Comparison of ENCODE assay signal across 18 cellular contexts in the genomic region with DNA sequence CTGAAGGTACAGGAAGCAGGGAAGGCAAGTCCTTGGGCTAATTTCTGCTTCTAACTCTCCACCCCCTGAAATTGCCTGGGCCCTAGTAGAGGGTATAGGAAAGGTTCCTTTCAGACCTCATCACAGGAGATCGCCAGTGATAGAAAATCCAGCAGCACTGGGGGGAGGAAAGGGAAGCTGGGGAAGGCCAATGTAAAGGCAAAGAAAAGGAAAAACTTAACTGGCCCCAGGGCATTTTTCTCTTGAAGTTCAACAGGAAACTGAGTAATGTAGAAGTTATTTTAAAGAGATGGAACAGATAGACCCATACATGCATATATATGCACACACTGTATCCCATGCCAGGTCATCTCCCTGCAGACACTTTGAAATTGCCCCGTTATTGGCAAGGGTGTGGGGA.
DNase-seq lines count a peak whose midpoint lies in the region; ATAC-seq and TF ChIP-seq lines count a peak whose summit lies in the region.
"Had no signal": no experiment of that assay in that cellular context is flagged by ENCODE, and none has a peak within 500 bp of the region (broad histone marks: within the 10 kb centered on the region; RNA-seq: fewer than 3 reads in every experiment).

No MANE protein-coding gene starts in this region.

- no TSS peak for BruUV-seq in PC-9 (replicated peaks; lab: Mats Ljungman, UMichigan)

- intact Hi-C loops in PC-9 (cut with micrococcal nuclease; ENCODE audit: unreplicated experiment), result loop anchor here (5.0 to 10.0 kb wide), 2 partner anchors 134 to 348 kb away; partner anchors contain the start of gene TRIM44
- intact Hi-C loops in prostate gland (cut with DNase I), result no loop called here

- H3K4me2 ChIP-seq in PC-9, result peak overlapping the region; percentile 50
- H3K4me2 ChIP-seq: GM23338, hepatocyte had no signal

- H3K9me3 ChIP-seq in PC-9 (ENCODE audit: insufficient read depth, low read depth) (no peaks in the 10 kb centered on the region), prostate gland (no peaks in the 10 kb centered on the region)
- H3K9me3 ChIP-seq: left lung had no signal

- H2AFZ ChIP-seq in PC-9, result no peak overlapping the region
- H2AFZ ChIP-seq: GM23338, hepatocyte had no signal

- H3K4me1 ChIP-seq in PC-9 (replicated peaks; ENCODE audit: insufficient read depth) (peaks cover 56% of the 10 kb centered on the region), prostate gland (replicated peaks) (no peaks in the 10 kb centered on the region)
- H3K4me1 ChIP-seq: left lung had no signal

- POLR2A ChIA-PET in PC-9 (lab: Charles Lee; ENCODE audit: unreplicated experiment), result interaction anchor here (0.6 to 0.7 kb wide), 4 partner anchors 26 to 213 kb away, joined by 3 to 12 read pairs (median 4); no protein-coding TSS in a partner anchor

- CTCF ChIA-PET in PC-9 (lab: Charles Lee), result interaction anchor here (0.5 to 1.1 kb wide), 2 partner anchors 26 to 114 kb away, joined by 4 to 5 read pairs; no protein-coding TSS in a partner anchor

- H3K9me2 ChIP-seq in PC-9 (ENCODE audit: insufficient read depth), result no peaks in the 10 kb centered on the region

- H3K36me3 ChIP-seq in PC-9 (ENCODE audit: low read depth) (peaks cover 10% of the 10 kb centered on the region; the same call in 1 of the 2 replicates), brain microvascular endothelial cell (replicated peaks) (no peaks in the 10 kb centered on the region), prostate gland (no peaks in the 10 kb centered on the region)
- H3K36me3 ChIP-seq: left lung had no signal

- WGBS in prostate gland, result 64% methylated on average over 2 of the region's 2 CpGs

- peak overlapping the region; percentile 54 for H3K27ac ChIP-seq in PC-9
- peak overlapping the region; percentile 44 for H3K27ac ChIP-seq in brain microvascular endothelial cell
- no peak overlapping the region for H3K27ac ChIP-seq in prostate gland
- H3K27ac ChIP-seq: hepatocyte, left lung had no signal

- H3K4me3 ChIP-seq in PC-9, result no peak overlapping the region
- no peak overlapping the region for H3K4me3 ChIP-seq in brain microvascular endothelial cell (ENCODE audit: low read depth, low read length)
- H3K4me3 ChIP-seq in prostate gland, result no peak overlapping the region
- H3K4me3 ChIP-seq: GM23338, hepatocyte, left lung had no signal

- no peak for TF ChIP-seq CTCF in PC-9 (conservative IDR thresholded peaks at IDR 0.05)
- TF ChIP-seq CTCF in brain microvascular endothelial cell (IDR thresholded peaks at IDR 0.05; ENCODE audit: low read depth, low read length, missing control alignments), result no peak
- no peak for TF ChIP-seq CTCF in prostate gland (IDR thresholded peaks at IDR 0.05)

- no peaks in the 10 kb centered on the region for H3K27me3 ChIP-seq in PC-9 (ENCODE audit: insufficient read depth, low read depth)
- H3K27me3 ChIP-seq in brain microvascular endothelial cell (replicated peaks), result no peaks in the 10 kb centered on the region
- H3K27me3 ChIP-seq in prostate gland (replicated peaks; ENCODE audit: insufficient read depth), result no peaks in the 10 kb centered on the region
- H3K27me3 ChIP-seq: hepatocyte, left lung had no signal

- TF ChIP-seq POLR2A in prostate gland (IDR thresholded peaks at IDR 0.05), result no peak

- in situ Hi-C loops in brain microvascular endothelial cell (cut with HindIII; ENCODE audit: low pct_ligation_motif_present, low sequenced_read_pairs), result no loop called here

- peaks cover 64% of the 10 kb centered on the region for H3K79me2 ChIP-seq in PC-9 (ENCODE audit: low read depth)

- ATAC-seq in GM21717 (IDR thresholded peaks at IDR 0.05; ENCODE audit: unreplicated experiment), result no peak
- ATAC-seq: GM23338; left lung; sciatic nerve; stimulated activated naive CD8-positive, alpha-beta T cell treated with anti-CD3 and anti-CD28 coated beads, Interleukin-15, Interleukin-2, amounts not matched to agents 100 U/mL and 50 U/mL, for 24 hours; T-helper 17 cell had no signal

- H3F3A ChIP-seq in PC-9 (ENCODE audit: insufficient read depth, low read depth), result peaks cover 36% of the 10 kb centered on the region

- H4K20me1 ChIP-seq in PC-9 (ENCODE audit: insufficient read depth), result no peaks in the 10 kb centered on the region

- DNase-seq in EH (ENCODE audit: low read depth), result peak; percentile 94
- DNase-seq in PC-9, result peak; percentile 58 to 89
- DNase-seq in brain microvascular endothelial cell, result peak; percentile 40
- peak; percentile 43 for DNase-seq in kidney tubule cell (ENCODE audit: low spot score)
- no peak for DNase-seq in prostate gland (ENCODE audit: low spot score)
- DNase-seq in COLO668 (lab: John Stamatoyannopoulos, UW; ENCODE audit: unreplicated experiment), result no peak
- DNase-seq in activated CD4-positive, alpha-beta T cell treated with anti-CD3 and anti-CD28 coated beads, Interleukin-2, amount 50 U/mL, for 4 hours, result no peak
- DNase-seq: activated CD4-positive, alpha-beta T cell treated with anti-CD3 and anti-CD28 coated beads, Interleukin-2, amount 50 U/mL, for 1 hour; endodermal cell; left lung; MM.1S; NCI-H2171; stimulated activated naive CD8-positive, alpha-beta T cell treated with anti-CD3 and anti-CD28 coated beads, Interleukin-15, Interleukin-2, amounts not matched to agents 100 U/mL and 50 U/mL, for 24 hours; T-helper 17 cell had no signal

Comparison
In these comparisons a context has a peak if more than half of its experiments do, and no peak if none do; other contexts are left out.
1. DNase-seq: peak in EH (single experiment), PC-9 (2 of 2), brain microvascular endothelial cell (single experiment) and kidney tubule cell (single experiment); none in prostate gland (single experiment), COLO668 (single experiment) and activated CD4-positive, alpha-beta T cell treated with anti-CD3 and anti-CD28 coated beads, Interleukin-2, amount 50 U/mL, for 4 hours (0 of 2).
2. H3K27ac ChIP-seq: peak in PC-9 (single experiment) and brain microvascular endothelial cell (single experiment); none in prostate gland (0 of 2).